8 cellular contexts compared by ENCODE assay signal in the genomic region with DNA sequence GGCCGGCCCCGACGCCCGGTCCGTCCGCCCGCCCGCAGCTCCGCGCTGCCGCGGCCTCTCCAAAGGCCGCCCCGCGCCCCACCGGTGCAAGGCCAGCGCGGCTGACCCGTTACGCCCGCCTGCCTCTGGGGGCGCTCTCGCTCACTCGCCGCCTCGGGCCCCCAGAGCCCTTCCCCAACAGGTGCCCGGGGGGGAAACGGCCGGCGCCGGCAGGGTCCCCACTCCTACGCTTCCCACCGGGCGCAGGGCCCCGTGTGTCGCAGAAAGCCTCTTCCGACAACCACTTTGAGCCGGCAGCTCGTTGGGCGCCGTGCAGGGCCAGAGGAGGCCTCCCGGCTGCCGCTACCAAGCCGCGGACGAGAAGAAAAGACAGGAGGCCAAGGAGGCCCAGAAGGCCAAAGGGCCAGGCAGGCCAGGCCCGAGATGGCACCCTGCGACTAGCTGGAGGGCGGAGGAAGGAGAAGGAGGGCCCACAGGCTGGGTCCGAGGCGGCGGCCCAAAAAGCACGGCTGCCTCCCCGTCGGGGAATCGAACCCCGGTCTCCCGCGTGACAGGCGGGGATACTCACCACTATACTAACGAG.
DNase-seq lines count a peak whose midpoint lies in the region; ATAC-seq and TF ChIP-seq lines count a peak whose summit lies in the region.

No MANE protein-coding gene starts in this region.

- 0 to 1% methylated on average over 24 to 56 of the region's 61 CpGs for WGBS in lung, 2 donors

- H3K4me1 Mint-ChIP-seq in CD4-positive, CD25-positive, alpha-beta regulatory T cell: peaks cover 0 to 19% (median 7%) of the 10 kb centered on the region in 4 donors
- H3K4me1 Mint-ChIP-seq in HFFc6 (ENCODE audit: low read depth): peaks cover 11% of the 10 kb centered on the region; the same call in 1 of the 2 replicates
- peaks cover 16% of the 10 kb centered on the region for H3K4me1 Mint-ChIP-seq in T-helper 2 cell treated with Interferon-gamma antibody and Interleukin-4, amounts not matched to agents 5 μg/mL and 100 μg/mL, for 36 hours (ENCODE audit: low read depth)

- H3K36me3 ChIP-seq in CD4-positive, CD25-positive, alpha-beta regulatory T cell (ENCODE audit: control insufficient read depth, insufficient read depth, low read length): no peaks in the 10 kb centered on the region
- no peaks in the 10 kb centered on the region for H3K36me3 ChIP-seq in lung (ENCODE audit: control insufficient read depth in 2 of 2, insufficient read depth in 2 of 2, low read length in 2 of 2)

- peaks cover 20% of the 10 kb centered on the region for H3K27me3 ChIP-seq in CD4-positive, CD25-positive, alpha-beta regulatory T cell (ENCODE audit: control insufficient read depth, insufficient read depth, low read length)
- no peaks in the 10 kb centered on the region for H3K27me3 ChIP-seq in lung (ENCODE audit: control insufficient read depth, insufficient read depth)

- DNase-seq in CD4-positive, CD25-positive, alpha-beta regulatory T cell: peak; percentile 18 to 74 (median 39)
- peak; percentile 47 for DNase-seq in HFFc6
- peak; percentile 78 for DNase-seq in T-helper 2 cell treated with Interferon-gamma antibody and Interleukin-4, amounts not matched to agents 5 μg/mL and 100 μg/mL, for 36 hours (ENCODE audit: low spot score)
- DNase-seq in coronary artery (ENCODE audit: low spot score): no peak
- peak; percentile 42 for DNase-seq in lung (ENCODE audit: low spot score)
- peak; percentile 82 for DNase-seq in stimulated activated CD8-positive, alpha-beta memory T cell treated with anti-CD3 and anti-CD28 coated beads, Interleukin-4, amount 100 ng/mL, for 48 hours

- H3K36me3 Mint-ChIP-seq in CD4-positive, CD25-positive, alpha-beta regulatory T cell: no peaks in the 10 kb centered on the region
- no peaks in the 10 kb centered on the region for H3K36me3 Mint-ChIP-seq in HFFc6 (ENCODE audit: low read depth)
- H3K36me3 Mint-ChIP-seq in T-helper 2 cell treated with Interferon-gamma antibody and Interleukin-4, amounts not matched to agents 5 μg/mL and 100 μg/mL, for 36 hours (ENCODE audit: low read depth): no peaks in the 10 kb centered on the region

- peak overlapping the region; percentile 47 to 86 (median 67) for H3K4me3 Mint-ChIP-seq in CD4-positive, CD25-positive, alpha-beta regulatory T cell
- peak overlapping the region; percentile 75 for H3K4me3 Mint-ChIP-seq in HFFc6
- H3K4me3 Mint-ChIP-seq in T-helper 2 cell treated with Interferon-gamma antibody and Interleukin-4, amounts not matched to agents 5 μg/mL and 100 μg/mL, for 36 hours: peak overlapping the region; percentile 87

- H3K4me3 ChIP-seq in CD4-positive, CD25-positive, alpha-beta regulatory T cell (ENCODE audit: low read depth, low read length): no peak overlapping the region
- peak overlapping the region; percentile 81 for H3K4me3 ChIP-seq in coronary artery
- peak overlapping the region; percentile 62 for H3K4me3 ChIP-seq in lung

- peak in 1 of 2 donors; percentile 40 for ATAC-seq in CD4-positive, CD25-positive, alpha-beta regulatory T cell (ENCODE audit: low read depth in 2 of 2)
- ATAC-seq in lung (ENCODE audit: insufficient read depth, low FRiP score) (peak; percentile 54), GM19467 (IDR thresholded peaks at IDR 0.05; ENCODE audit: unreplicated experiment) (no peak), HG02884 (IDR thresholded peaks at IDR 0.05; ENCODE audit: unreplicated experiment) (no peak)

- H3K4me1 ChIP-seq in CD4-positive, CD25-positive, alpha-beta regulatory T cell (ENCODE audit: control insufficient read depth, insufficient read depth, low read length, poor library complexity, severe bottlenecking): peaks cover 5% of the 10 kb centered on the region
- H3K4me1 ChIP-seq in lung (ENCODE audit: control insufficient read depth in 2 of 2, insufficient read depth in 2 of 2, low read length in 2 of 2): peaks cover 0 to 5% of the 10 kb centered on the region in 2 donors

- peaks cover 0 to 7% (median 0%) of the 10 kb centered on the region in 7 donors for H3K9me3 Mint-ChIP-seq in CD4-positive, CD25-positive, alpha-beta regulatory T cell
- H3K9me3 Mint-ChIP-seq in HFFc6: 0 out of 2 replicates have a peak, but pooled peaks cover 4% of the 10 kb centered on the region
- H3K9me3 Mint-ChIP-seq in T-helper 2 cell treated with Interferon-gamma antibody and Interleukin-4, amounts not matched to agents 5 μg/mL and 100 μg/mL, for 36 hours: peaks cover 4% of the 10 kb centered on the region

- peaks cover 52% of the 10 kb centered on the region for H3K27me3 Mint-ChIP-seq in CD4-positive, CD25-positive, alpha-beta regulatory T cell
- H3K27me3 Mint-ChIP-seq in HFFc6 (ENCODE audit: insufficient read depth): peaks cover 2% of the 10 kb centered on the region; the same call in 1 of the 2 replicates
- H3K27me3 Mint-ChIP-seq in T-helper 2 cell treated with Interferon-gamma antibody and Interleukin-4, amounts not matched to agents 5 μg/mL and 100 μg/mL, for 36 hours (ENCODE audit: low read depth): peaks cover 30% of the 10 kb centered on the region

- H3K27ac Mint-ChIP-seq in CD4-positive, CD25-positive, alpha-beta regulatory T cell: no peak overlapping the region
- peak overlapping the region; percentile 40; the same call in 1 of the 2 replicates for H3K27ac Mint-ChIP-seq in HFFc6
- H3K27ac Mint-ChIP-seq in T-helper 2 cell treated with Interferon-gamma antibody and Interleukin-4, amounts not matched to agents 5 μg/mL and 100 μg/mL, for 36 hours: peak overlapping the region; percentile 79

- no peaks in the 10 kb centered on the region for H3K9me3 ChIP-seq in CD4-positive, CD25-positive, alpha-beta regulatory T cell (ENCODE audit: control insufficient read depth in 2 of 2, low read length in 2 of 2)
- peaks cover 0 to 2% of the 10 kb centered on the region in 2 donors for H3K9me3 ChIP-seq in lung (ENCODE audit: control insufficient read depth in 2 of 2, insufficient read depth in 1 of 2, low read length in 1 of 2)

- H3K27ac ChIP-seq in CD4-positive, CD25-positive, alpha-beta regulatory T cell (ENCODE audit: insufficient read depth, low read length, poor library complexity, severe bottlenecking): no peak overlapping the region
- H3K27ac ChIP-seq in coronary artery (peak overlapping the region in 1 of 2 donors; percentile 54), lung (ENCODE audit: low read depth in 1 of 2, low read length in 1 of 2) (peak overlapping the region in 1 of 2 donors; percentile 74)

- TF ChIP-seq CTCF in HFFc6 (IDR thresholded peaks at IDR 0.05) (peak; percentile 65), coronary artery (IDR thresholded peaks at IDR 0.05) (no peak), lung (IDR thresholded peaks at IDR 0.05; ENCODE audit: control extremely low read depth, extremely low read depth) (peak; percentile 30)

Comparison
In these comparisons a context has a peak if more than half of its experiments do, and no peak if none do; other contexts are left out.
1. H3K27ac Mint-ChIP-seq: peak in HFFc6 (single experiment) and T-helper 2 cell treated with Interferon-gamma antibody and Interleukin-4, amounts not matched to agents 5 μg/mL and 100 μg/mL, for 36 hours (single experiment); none in CD4-positive, CD25-positive, alpha-beta regulatory T cell (0 of 3).
2. Peak in every context shown above with its lines, with median percentiles within 50 percentile points of each other: H3K4me3 Mint-ChIP-seq.